In the genomic region with DNA sequence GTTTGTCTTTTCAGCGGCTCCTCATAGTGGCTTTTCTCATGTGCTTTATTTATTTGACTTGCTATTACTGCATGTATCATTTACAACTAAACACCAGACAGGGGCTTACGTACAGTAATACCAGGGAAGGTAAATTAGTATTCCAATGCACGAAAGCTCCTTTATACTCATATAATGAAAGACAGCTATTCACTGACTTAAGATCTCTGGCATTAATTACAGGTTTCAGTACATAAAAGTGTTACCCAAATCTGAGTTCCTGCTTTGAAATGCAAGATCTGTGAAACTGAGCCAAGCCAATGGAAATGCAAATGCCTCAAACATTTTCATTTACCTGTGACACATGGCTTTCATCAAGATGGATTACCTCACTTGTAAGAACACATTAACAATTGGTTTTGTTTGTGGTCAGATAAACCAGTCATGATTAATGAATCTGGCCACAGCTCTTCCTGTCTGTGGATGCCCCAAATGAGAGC, we compare ENCODE assay signal across 16 cellular contexts.
DNase-seq lines count a peak whose midpoint lies in the region; ATAC-seq, FAIRE-seq and TF ChIP-seq lines count a peak whose summit lies in the region.
"Had no signal": no experiment of that assay in that cellular context is flagged by ENCODE, and none has a peak within 500 bp of the region (broad histone marks: within the 10 kb centered on the region; RNA-seq: fewer than 3 reads in every experiment).

No MANE protein-coding gene starts in this region.

- peaks cover 0 to 11% of the 10 kb centered on the region in 2 donors for H3K9me3 Mint-ChIP-seq in stimulated activated naive CD8-positive, alpha-beta T cell treated with anti-CD3 and anti-CD28 coated beads, Interleukin-15, amount 100 ng/mL, for 72 hours

- H4K20me1 ChIP-seq in endothelial cell of umbilical vein (replicated peaks; ENCODE audit: control insufficient read depth, extremely low read depth, insufficient read depth, low read length): no peaks in the 10 kb centered on the region

- H3K4me3 ChIP-seq in endothelial cell of umbilical vein (replicated peaks in 1 of 3; ENCODE audit: insufficient read depth in 1 of 3, low read depth in 1 of 3, low read length in 3 of 3) (no peak overlapping the region), heart left ventricle (no peak overlapping the region), prostate gland (no peak overlapping the region)
- H3K4me3 ChIP-seq: tibial artery had no signal

- H3K4me1 ChIP-seq in endothelial cell of umbilical vein (ENCODE audit: control insufficient read depth, extremely low read depth, insufficient read depth, low read length): peaks cover 23% of the 10 kb centered on the region
- H3K4me1 ChIP-seq in heart left ventricle: no peaks in the 10 kb centered on the region
- no peaks in the 10 kb centered on the region for H3K4me1 ChIP-seq in prostate gland (replicated peaks)
- H3K4me1 ChIP-seq: Caco-2, parathyroid adenoma, tibial artery had no signal

- BruUV-seq in endothelial cell of umbilical vein (replicated peaks; lab: Mats Ljungman, UMichigan): no TSS peak

- no peaks in the 10 kb centered on the region for H3K4me1 Mint-ChIP-seq in stimulated activated naive CD8-positive, alpha-beta T cell treated with anti-CD3 and anti-CD28 coated beads, Interleukin-15, amount 100 ng/mL, for 72 hours

- peak overlapping the region; percentile 24 for H3K4me2 ChIP-seq in endothelial cell of umbilical vein (ENCODE audit: insufficient read depth, low read length)
- H3K4me2 ChIP-seq: KMS-11 had no signal

- H3K79me2 ChIP-seq in endothelial cell of umbilical vein (ENCODE audit: control insufficient read depth, insufficient read depth, low read length): no peaks in the 10 kb centered on the region
- H3K79me2 ChIP-seq: parathyroid adenoma had no signal

- peak; percentile 42 for ATAC-seq in stimulated activated naive CD8-positive, alpha-beta T cell treated with anti-CD3 and anti-CD28 coated beads, Interleukin-15, amount 100 ng/mL, for 72 hours
- no peak for ATAC-seq in stimulated activated naive CD8-positive, alpha-beta T cell treated with anti-CD3 and anti-CD28 coated beads, Interleukin-15, Interleukin-2, amounts not matched to agents 100 U/mL and 50 U/mL, for 24 hours
- ATAC-seq in heart left ventricle: no peak
- no peak for ATAC-seq in GM21529 (IDR thresholded peaks at IDR 0.05; ENCODE audit: unreplicated experiment)
- ATAC-seq in GM21717 (IDR thresholded peaks at IDR 0.05; ENCODE audit: unreplicated experiment): no peak

- H3K9me1 ChIP-seq in endothelial cell of umbilical vein (replicated peaks; ENCODE audit: control insufficient read depth, extremely low read depth, insufficient read depth, low read length): no peaks in the 10 kb centered on the region

- H3K27ac Mint-ChIP-seq in stimulated activated naive CD8-positive, alpha-beta T cell treated with anti-CD3 and anti-CD28 coated beads, Interleukin-15, amount 100 ng/mL, for 72 hours: no peak overlapping the region

- dilution Hi-C loops in endothelial cell of umbilical vein (cut with MboI; ENCODE audit: extremely low pct_ligation_motif_present, low sequenced_read_pairs): no loop called here

- no peak overlapping the region for H3K4me3 Mint-ChIP-seq in stimulated activated naive CD8-positive, alpha-beta T cell treated with anti-CD3 and anti-CD28 coated beads, Interleukin-15, amount 100 ng/mL, for 72 hours

- H3K9ac ChIP-seq in endothelial cell of umbilical vein (replicated peaks; ENCODE audit: extremely low read depth, insufficient read depth, low read length): no peak overlapping the region
- H3K9ac ChIP-seq: KMS-11, parathyroid adenoma had no signal

- H3K27ac ChIP-seq in endothelial cell of umbilical vein (ENCODE audit: insufficient read depth, low read depth, low read length) (no peak overlapping the region), heart left ventricle (no peak overlapping the region), prostate gland (no peak overlapping the region)
- H3K27ac ChIP-seq: KMS-11, parathyroid adenoma, tibial artery had no signal

- WGBS in heart left ventricle, 4 donors: 84 to 93% (median 90%) methylated on average over 3 of the region's 3 CpGs
- 24% methylated on average over 3 of the region's 3 CpGs for WGBS in prostate gland

- intact Hi-C loops in endothelial cell of umbilical vein (cut with micrococcal nuclease) (no loop called here), heart left ventricle (cut with DNase I) (no loop called here), prostate gland (cut with DNase I) (no loop called here)

- CTCF ChIA-PET in endothelial cell of umbilical vein (lab: Charles Lee): interaction anchor here (0.9 to 1.4 kb wide), 3 partner anchors 13 to 89 kb away, joined by 3 to 4 read pairs (median 3); no protein-coding TSS in a partner anchor

- DNase-seq in stimulated activated naive CD8-positive, alpha-beta T cell treated with anti-CD3 and anti-CD28 coated beads, Interleukin-15, amount 100 ng/mL, for 72 hours: no peak
- no peak for DNase-seq in stimulated activated naive CD8-positive, alpha-beta T cell treated with anti-CD3 and anti-CD28 coated beads, Interleukin-15, Interleukin-2, amounts not matched to agents 100 U/mL and 50 U/mL, for 24 hours
- DNase-seq in NCI-H2196 treated with DMSO at 0.1 percent for 48 hours (lab: John Stamatoyannopoulos, UW; ENCODE audit: unreplicated experiment): peak; percentile 68
- DNase-seq in endothelial cell of umbilical vein (ENCODE audit: low read depth, low spot score): no peak
- no peak for DNase-seq in heart left ventricle
- no peak for DNase-seq in prostate gland (ENCODE audit: low spot score)
- DNase-seq: activated T-cell treated with anti-CD3 and anti-CD28 coated beads, Interleukin-2, amount 50 U/mL, for 1 hour; Caco-2; dermis blood vessel endothelial cell; foreskin fibroblast; NCI-H446; tibial artery had no signal

- no peak for FAIRE-seq in endothelial cell of umbilical vein (lab: Jason Lieb, UNC)

- no peaks in the 10 kb centered on the region for H3K27me3 Mint-ChIP-seq in stimulated activated naive CD8-positive, alpha-beta T cell treated with anti-CD3 and anti-CD28 coated beads, Interleukin-15, amount 100 ng/mL, for 72 hours

- no peaks in the 10 kb centered on the region for H3K27me3 ChIP-seq in endothelial cell of umbilical vein (ENCODE audit: control insufficient read depth in 2 of 2, insufficient read depth in 2 of 2, low read length in 2 of 2)
- no peaks in the 10 kb centered on the region for H3K27me3 ChIP-seq in heart left ventricle
- H3K27me3 ChIP-seq in prostate gland (replicated peaks; ENCODE audit: insufficient read depth): no peaks in the 10 kb centered on the region
- H3K27me3 ChIP-seq: tibial artery had no signal

- peak overlapping the region; percentile 24 for H2AFZ ChIP-seq in endothelial cell of umbilical vein (ENCODE audit: low read depth, low read length)
- H2AFZ ChIP-seq: parathyroid adenoma had no signal

- no peak for TF ChIP-seq POLR2A in endothelial cell of umbilical vein (IDR thresholded peaks at IDR 0.05; ENCODE audit: low read depth, low read length)
- no peak for TF ChIP-seq POLR2A in heart left ventricle (IDR thresholded peaks at IDR 0.05)
- no peak for TF ChIP-seq POLR2A in prostate gland (IDR thresholded peaks at IDR 0.05)

- POLR2A ChIA-PET in endothelial cell of umbilical vein (lab: Charles Lee): no interaction called here

- H3K9me3 ChIP-seq in endothelial cell of umbilical vein (replicated peaks; ENCODE audit: control insufficient read depth, insufficient read depth, low read length): no peaks in the 10 kb centered on the region
- H3K9me3 ChIP-seq in heart left ventricle: peaks cover 0 to 23% (median 4%) of the 10 kb centered on the region in 12 donors
- H3K9me3 ChIP-seq in prostate gland: no peaks in the 10 kb centered on the region

- H3K36me3 ChIP-seq in endothelial cell of umbilical vein (ENCODE audit: control insufficient read depth in 2 of 2, extremely low read depth in 1 of 2, insufficient read depth in 2 of 2, low read length in 2 of 2): no peaks in the 10 kb centered on the region
- no peaks in the 10 kb centered on the region for H3K36me3 ChIP-seq in heart left ventricle
- H3K36me3 ChIP-seq in prostate gland: no peaks in the 10 kb centered on the region
- H3K36me3 ChIP-seq: tibial artery had no signal

- no peak for TF ChIP-seq CTCF in endothelial cell of umbilical vein (IDR thresholded peaks at IDR 0.05; ENCODE audit: extremely low read depth in 1 of 2, insufficient read depth in 1 of 2, low read depth in 1 of 2, low read length in 2 of 2)
- TF ChIP-seq CTCF in heart left ventricle (IDR thresholded peaks at IDR 0.05): no peak
- TF ChIP-seq CTCF in prostate gland (IDR thresholded peaks at IDR 0.05): no peak

TF ChIP-seq in endothelial cell of umbilical vein, 7 proteins besides CTCF, POLR2A, EP300 and RAD21:
- TF ChIP-seq EZH2 (IDR thresholded peaks at IDR 0.05; ENCODE audit: borderline replicate concordance, low read depth, low read length, severe bottlenecking) (no peak), GATA2 (IDR thresholded peaks at IDR 0.05; ENCODE audit: insufficient read depth, insufficient read length, low read depth, low read length) (no peak), MYC (IDR thresholded peaks at IDR 0.05; ENCODE audit: low read depth, low read length) (no peak), MAX (IDR thresholded peaks at IDR 0.05; ENCODE audit: insufficient read depth, insufficient read length) (no peak), FOS (IDR thresholded peaks at IDR 0.05; ENCODE audit: borderline replicate concordance, insufficient read depth, low read length) (no peak), POLR2AphosphoS5 (IDR thresholded peaks at IDR 0.05; ENCODE audit: insufficient read depth, low read depth, low read length) (no peak), JUN (IDR thresholded peaks at IDR 0.05; ENCODE audit: borderline replicate concordance, insufficient read depth, insufficient read length, low read depth) (no peak)
